Comparison of ENCODE assay signal across 16 cellular contexts in the genomic region with DNA sequence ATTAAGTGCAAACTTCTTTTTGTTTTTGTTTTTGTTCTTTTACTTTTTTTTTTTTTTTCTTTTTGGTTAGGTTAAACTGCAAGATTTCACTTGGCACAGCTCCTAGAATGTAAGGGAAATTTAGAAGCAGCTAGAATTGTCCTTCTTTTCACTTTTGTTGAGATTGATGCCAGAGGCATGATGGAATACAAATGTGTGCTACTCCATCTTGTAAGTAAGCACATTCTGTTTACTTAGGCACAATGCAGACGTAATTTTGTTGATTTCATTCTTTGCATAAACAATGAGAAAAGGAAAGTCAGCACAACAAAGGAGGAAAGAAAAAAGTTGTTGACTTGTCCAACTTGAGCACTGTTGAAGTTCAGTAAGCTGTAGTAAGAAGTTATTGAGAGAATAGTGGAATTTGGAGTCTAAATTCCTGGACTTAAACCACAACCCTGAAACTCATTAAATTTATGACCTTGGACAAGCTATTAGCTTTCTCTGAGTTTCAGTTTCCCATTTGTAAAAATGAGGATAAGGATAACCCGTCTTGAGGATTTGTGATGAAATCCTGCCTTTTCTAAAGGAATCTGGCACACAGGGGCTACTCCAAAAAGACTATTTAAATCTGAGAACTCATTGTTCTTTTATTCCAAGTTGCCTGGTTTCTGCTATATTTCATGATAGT. TPM values are rescaled to one million over a fixed set of nuclear protein-coding genes. Genes with fewer than 3 reads are reported as not detected.
"Had no signal": no experiment of that assay in that cellular context is flagged by ENCODE, and none has a peak within 500 bp of the region (broad histone marks: within the 10 kb centered on the region; RNA-seq: fewer than 3 reads in every experiment).

No MANE protein-coding gene starts in this region.

- ATAC-seq: body of pancreas; left cardiac atrium; lower lobe of right lung; stimulated activated naive CD8-positive, alpha-beta T cell treated with anti-CD3 and anti-CD28 coated beads, Interleukin-15, Interleukin-2, amounts not matched to agents 100 U/mL and 50 U/mL, for 24 hours had no signal

- H3K4me1 ChIP-seq: body of pancreas, lower lobe of right lung, parathyroid adenoma had no signal

- H3K4me3 ChIP-seq: body of pancreas, esophagus squamous epithelium, lower lobe of right lung had no signal

- DNase-seq: activated CD4-positive, alpha-beta T cell treated with anti-CD3 and anti-CD28 coated beads, Interleukin-2, amount 10 ng/mL, durations not matched to agents 7 days and 5 days; activated CD4-positive, CD25-positive, alpha-beta regulatory T cell; activated CD8-positive, alpha-beta memory T cell treated with anti-CD3 and anti-CD28 coated beads, Interleukin-2, amount 50 U/mL, for 48 hours; activated gamma-delta T cell treated with Interleukin-2 at 50 U/mL for 16 hours; amygdala; body of pancreas; caudate nucleus; esophagus squamous epithelium; head of caudate nucleus; left cardiac atrium; lower lobe of right lung; naive B cell; stimulated activated CD4-positive, alpha-beta T cell treated with anti-CD3 and anti-CD28 coated beads, Interleukin-4, amount 100 ng/mL, for 24 hours; stimulated activated naive CD8-positive, alpha-beta T cell treated with anti-CD3 and anti-CD28 coated beads, Interleukin-15, Interleukin-2, amounts not matched to agents 100 U/mL and 50 U/mL, for 24 hours had no signal

- H3K9me3 ChIP-seq: body of pancreas, esophagus squamous epithelium, lower lobe of right lung had no signal

- H3K27ac ChIP-seq: body of pancreas, esophagus squamous epithelium, lower lobe of right lung, parathyroid adenoma had no signal

- H3K36me3 ChIP-seq: esophagus squamous epithelium, lower lobe of right lung had no signal

- H3K27me3 ChIP-seq: body of pancreas, esophagus squamous epithelium had no signal

RNA-seq across cellular contexts. Expression of gene CNTN1, which starts 19.5 kb away (rescaled TPM):
- total RNA-seq: activated CD4-positive, alpha-beta T cell treated with anti-CD3 and anti-CD28 coated beads, Interleukin-2, amount 10 ng/mL, durations not matched to agents 7 days and 5 days; mononuclear cell had no signal
